Comparison of ENCODE assay signal across 19 cellular contexts in the genomic region with DNA sequence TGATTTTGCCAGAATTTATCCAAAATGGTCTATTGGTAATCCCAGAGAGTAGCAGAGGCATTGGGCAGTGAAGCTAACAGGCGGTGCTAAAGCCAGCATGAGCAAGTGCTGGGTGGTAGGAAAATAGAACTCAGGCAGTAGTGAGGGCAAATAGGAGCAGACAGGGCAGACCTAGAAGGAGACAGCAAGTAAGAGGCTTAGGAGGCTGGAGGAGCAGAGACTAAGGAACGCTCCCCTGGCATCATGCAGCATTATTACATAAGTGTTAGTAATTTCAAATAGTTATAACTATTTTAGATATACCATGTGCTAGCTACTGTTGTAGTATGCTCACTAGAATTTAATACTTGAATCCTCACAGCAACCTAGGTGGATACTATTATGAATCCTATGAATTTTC.
"Had no signal": no experiment of that assay in that cellular context is flagged by ENCODE, and none has a peak within 500 bp of the region (broad histone marks: within the 10 kb centered on the region; RNA-seq: fewer than 3 reads in every experiment).

No MANE protein-coding gene starts in this region.

- H3K9me3 ChIP-seq: ovary, right atrium auricular region, stomach, uterus had no signal

- H3K27ac Mint-ChIP-seq: dendritic cell treated with granulocyte-macrophage colony-stimulating factor and Interleukin-4, amounts not matched to agents 40 ng/mL and 50 ng/mL, for 4 days; nephron progenitor cell; type B pancreatic cell had no signal

- H3K36me3 ChIP-seq: ovary, right atrium auricular region, stomach, uterus had no signal

- ATAC-seq: foreskin keratinocyte, left cardiac atrium, left ventricle myocardium superior had no signal

- H3K27me3 Mint-ChIP-seq: dendritic cell treated with granulocyte-macrophage colony-stimulating factor and Interleukin-4, amounts not matched to agents 40 ng/mL and 50 ng/mL, for 4 days; naive B cell; type B pancreatic cell had no signal

- H3K4me1 ChIP-seq: uterus had no signal

- H3K27ac ChIP-seq: foreskin keratinocyte, hepatocyte, uterus had no signal

- H3K9me3 Mint-ChIP-seq: dendritic cell treated with granulocyte-macrophage colony-stimulating factor and Interleukin-4, amounts not matched to agents 40 ng/mL and 50 ng/mL, for 4 days; naive B cell; type B pancreatic cell had no signal

- H3K4me3 ChIP-seq: hepatocyte, lung, ovary, right atrium auricular region, stomach, uterus had no signal

- H3K4me3 Mint-ChIP-seq: dendritic cell treated with granulocyte-macrophage colony-stimulating factor and Interleukin-4, amounts not matched to agents 40 ng/mL and 50 ng/mL, for 4 days; nephron progenitor cell; type B pancreatic cell had no signal

- H3K27me3 ChIP-seq: foreskin keratinocyte, hepatocyte, ovary, right atrium auricular region, stomach, uterus had no signal

- DNase-seq: erythroblast; foreskin keratinocyte; kidney; left cardiac atrium; left ventricle myocardium superior; mesenchymal stem cell; naive B cell; nephron progenitor cell; ovary; small intestine; stimulated activated CD4-positive, alpha-beta T cell treated with anti-CD3 and anti-CD28 coated beads, Interleukin-12 subunit alpha, Interleukin-12 subunit beta, amount 100 ng/mL, for 4 hours; stimulated activated naive CD4-positive, alpha-beta T cell; stomach; uterus had no signal
